In the genomic region with DNA sequence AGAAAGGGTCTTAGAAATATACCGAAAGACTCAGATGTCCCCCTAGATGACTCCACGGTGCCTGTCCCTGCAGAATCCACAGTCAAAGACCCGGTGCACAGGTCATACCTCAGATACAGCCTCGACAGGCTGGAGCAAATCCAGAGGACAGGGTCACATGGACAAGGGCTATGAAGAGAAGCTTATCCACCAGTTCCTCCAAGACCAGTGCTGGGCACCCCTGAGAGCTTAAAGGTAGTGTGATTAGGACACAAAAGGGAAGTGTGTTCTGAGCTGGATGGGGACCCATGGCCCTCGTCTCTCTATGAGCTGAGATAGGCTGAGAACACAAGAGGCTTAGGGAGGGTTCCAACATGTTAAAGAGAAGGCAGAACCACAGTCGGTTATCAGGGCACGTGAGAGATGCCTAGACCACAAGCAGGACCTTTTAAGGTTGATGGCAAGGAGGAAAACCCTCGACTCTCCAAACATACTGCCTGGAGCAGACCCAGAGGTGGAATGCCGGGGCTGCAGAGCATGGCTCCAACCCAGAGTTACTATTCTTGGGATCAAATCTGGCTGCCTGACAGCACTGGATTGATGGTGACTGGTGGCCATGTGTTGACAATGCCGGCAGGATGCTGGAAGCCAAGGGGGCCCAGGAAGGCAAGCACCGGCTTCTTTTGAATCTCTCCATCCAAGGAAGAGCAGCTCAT, we compare ENCODE assay signal across 13 cellular contexts. TPM values are rescaled to one million over a fixed set of nuclear protein-coding genes. Genes with fewer than 3 reads are reported as not detected.
"Had no signal": no experiment of that assay in that cellular context is flagged by ENCODE, and none has a peak within 500 bp of the region (broad histone marks: within the 10 kb centered on the region; RNA-seq: fewer than 3 reads in every experiment).

No MANE protein-coding gene starts in this region.

- H3K4me1 ChIP-seq: SJCRH30 had no signal

- DNase-seq: activated CD4-positive, alpha-beta T cell treated with anti-CD3 and anti-CD28 coated beads, Interleukin-2, amount 50 U/mL, for 48 hours; activated CD8-positive, alpha-beta memory T cell treated with anti-CD3 and anti-CD28 coated beads, Interleukin-2, amount 10 ng/mL, durations not matched to agents 7 days and 5 days; activated gamma-delta T cell; activated T-cell treated with anti-CD3 and anti-CD28 coated beads, Interleukin-2, amount 50 U/mL, for 4 hours; effector CD4-positive, alpha-beta T cell; gastrocnemius medialis; hippocampal formation; occipital lobe; SJCRH30 had no signal

- H3K9me3 ChIP-seq: gastrocnemius medialis, SJCRH30 had no signal

- ATAC-seq: activated CD8-positive, alpha-beta memory T cell treated with anti-CD3 and anti-CD28 coated beads, Interleukin-2, amount 10 ng/mL, durations not matched to agents 7 days and 5 days; activated T-cell treated with anti-CD3 and anti-CD28 coated beads, Interleukin-2, amount 50 U/mL, for 4 hours; gastrocnemius medialis had no signal

- H3K4me3 ChIP-seq: gastrocnemius medialis, SJCRH30, skin epidermis had no signal

- H3K27me3 ChIP-seq: gastrocnemius medialis had no signal

- H3K36me3 ChIP-seq: gastrocnemius medialis, SJCRH30 had no signal

- H3K27ac ChIP-seq: gastrocnemius medialis, SJCRH30, skin epidermis had no signal

RNA-seq across cellular contexts. Expression of a gene that starts 46.9 kb away (rescaled TPM):
- total RNA-seq: activated CD8-positive, alpha-beta memory T cell treated with anti-CD3 and anti-CD28 coated beads, Interleukin-2, amount 10 ng/mL, durations not matched to agents 7 days and 5 days; bronchial epithelial cell; endothelial cell of umbilical vein; T-helper 2 cell treated with Interferon-gamma antibody and Interleukin-4, amounts not matched to agents 100 ng/mL and 5 ng/mL, for 36 hours had no signal
